Comparison of ENCODE assay signal across 15 cellular contexts in genomic region chr4:41384992-41385391, GRCh38.
A peak's percentile ranks its signal among the peaks of the same experiment; 100 is the strongest.
DNase-seq lines count a peak whose midpoint lies in the region; ATAC-seq and TF ChIP-seq lines count a peak whose summit lies in the region.
"Had no signal": no experiment of that assay in that cellular context is flagged by ENCODE, and none has a peak within 500 bp of the region (broad histone marks: within the 10 kb centered on the region; RNA-seq: fewer than 3 reads in every experiment).

No MANE protein-coding gene starts in this region.

- intact Hi-C loops in lower lobe of right lung (cut with DNase I): no loop called here
- intact Hi-C loops in transverse colon (cut with DNase I; ENCODE audit: low total_unique reads): no loop called here

- H3K27me3 ChIP-seq in lower lobe of right lung (ENCODE audit: low read depth) (no peaks in the 10 kb centered on the region), transverse colon (no peaks in the 10 kb centered on the region), GM23338 (ENCODE audit: insufficient read depth) (no peaks in the 10 kb centered on the region)

- DNase-seq in NCI-H2171 treated with DMSO at 0.1 percent for 48 hours (lab: John Stamatoyannopoulos, UW): peak; percentile 17
- DNase-seq in NCI-H2171 (lab: John Stamatoyannopoulos, UW): no peak
- DNase-seq in endothelial cell (ENCODE audit: low spot score): peak; percentile 35
- DNase-seq in lower lobe of right lung: peak; percentile 83
- peak; percentile 77 for DNase-seq in transverse colon
- no peak for DNase-seq in GM23338 (ENCODE audit: low spot score)
- DNase-seq in stimulated activated CD4-positive, alpha-beta T cell treated with anti-CD3 and anti-CD28 coated beads, Interleukin-12 subunit alpha, Interleukin-12 subunit beta, amount 100 ng/mL, for 4 hours: no peak
- no peak for DNase-seq in HPDE6-E6E7 (ENCODE audit: extremely low spot score)
- DNase-seq: activated CD8-positive, alpha-beta memory T cell treated with anti-CD3 and anti-CD28 coated beads, Interleukin-2, amount 10 ng/mL, durations not matched to agents 7 days and 5 days; activated naive CD4-positive, alpha-beta T cell treated with anti-CD3 and anti-CD28 coated beads, Interleukin-2, amount 50 U/mL, for 16 hours; cortex of kidney; H9; mammary epithelial cell had no signal

- H3K27me3 Mint-ChIP-seq in endothelial cell (ENCODE audit: unreplicated experiment) (peaks cover 8% of the 10 kb centered on the region), GM23338 (ENCODE audit: insufficient read depth, low read depth, poor library complexity) (peaks cover 1% of the 10 kb centered on the region)
- H3K27me3 Mint-ChIP-seq: activated CD8-positive, alpha-beta memory T cell treated with anti-CD3 and anti-CD28 coated beads, Interleukin-2, amount 10 ng/mL, durations not matched to agents 7 days and 5 days had no signal

- no peak overlapping the region for H3K4me2 ChIP-seq in GM23338

- TF ChIP-seq CTCF in endothelial cell (IDR thresholded peaks at IDR 0.05; ENCODE audit: unreplicated experiment) (no peak), lower lobe of right lung (IDR thresholded peaks at IDR 0.05) (no peak), transverse colon (IDR thresholded peaks at IDR 0.05) (no peak), GM23338 (conservative IDR thresholded peaks at IDR 0.05; ENCODE audit: low read depth in 2 of 2) (no peak)

- H4K20me1 ChIP-seq in GM23338 (replicated peaks; ENCODE audit: insufficient read depth): no peaks in the 10 kb centered on the region

- no peak overlapping the region for H3K27ac ChIP-seq in lower lobe of right lung
- H3K27ac ChIP-seq in transverse colon: no peak overlapping the region
- no peak overlapping the region for H3K27ac ChIP-seq in GM23338 (ENCODE audit: low read depth)
- H3K27ac ChIP-seq: thoracic aorta had no signal

- ATAC-seq in lower lobe of right lung: peak in 1 of 2 donors; percentile 56
- ATAC-seq in GM23338: no peak
- ATAC-seq: activated CD8-positive, alpha-beta memory T cell treated with anti-CD3 and anti-CD28 coated beads, Interleukin-2, amount 10 ng/mL, durations not matched to agents 7 days and 5 days; GM12878 had no signal

- H3K4me3 ChIP-seq in lower lobe of right lung: no peak overlapping the region
- no peak overlapping the region for H3K4me3 ChIP-seq in transverse colon
- H3K4me3 ChIP-seq in GM23338: no peak overlapping the region
- H3K4me3 ChIP-seq: GM12878, thoracic aorta had no signal

- in situ Hi-C loops in transverse colon (cut with MboI; ENCODE audit: low pct_ligation_motif_present in 1 of 4, low pct_unique_long_range_greater_than_20kb in 1 of 4, low sequenced_read_pairs in 3 of 4): no loop called here

- H3K9me2 ChIP-seq in GM23338 (ENCODE audit: insufficient read depth): peaks cover 11% of the 10 kb centered on the region; the same call in 1 of the 2 replicates

- H3K4me3 Mint-ChIP-seq in endothelial cell (ENCODE audit: unreplicated experiment) (no peak overlapping the region), GM23338 (no peak overlapping the region)
- H3K4me3 Mint-ChIP-seq: activated CD8-positive, alpha-beta memory T cell treated with anti-CD3 and anti-CD28 coated beads, Interleukin-2, amount 10 ng/mL, durations not matched to agents 7 days and 5 days; H9 had no signal

- 40 to 55% methylated on average over 1 of the region's 1 CpG for WGBS in transverse colon (ENCODE audit: low coverage in 1 of 2), 2 donors

- no peaks in the 10 kb centered on the region for H3F3A ChIP-seq in GM23338 (replicated peaks; ENCODE audit: low read depth)

- no peak for TF ChIP-seq EP300 in transverse colon (IDR thresholded peaks at IDR 0.05; ENCODE audit: low read depth)

- H3K36me3 Mint-ChIP-seq in endothelial cell (ENCODE audit: low read depth, unreplicated experiment) (peaks cover 33% of the 10 kb centered on the region), GM23338 (ENCODE audit: low read depth) (no peaks in the 10 kb centered on the region)
- H3K36me3 Mint-ChIP-seq: activated CD8-positive, alpha-beta memory T cell treated with anti-CD3 and anti-CD28 coated beads, Interleukin-2, amount 10 ng/mL, durations not matched to agents 7 days and 5 days had no signal

- H2AFZ ChIP-seq in GM23338: no peak overlapping the region

- H3K4me1 Mint-ChIP-seq in endothelial cell (ENCODE audit: unreplicated experiment) (peaks cover 39% of the 10 kb centered on the region), GM23338 (peaks cover 4% of the 10 kb centered on the region; the same call in 1 of the 3 replicates)
- H3K4me1 Mint-ChIP-seq: activated CD8-positive, alpha-beta memory T cell treated with anti-CD3 and anti-CD28 coated beads, Interleukin-2, amount 10 ng/mL, durations not matched to agents 7 days and 5 days had no signal

- H3K79me2 ChIP-seq in GM23338 (replicated peaks; ENCODE audit: insufficient read depth): no peaks in the 10 kb centered on the region

- no peaks in the 10 kb centered on the region for H3K9me3 Mint-ChIP-seq in endothelial cell (ENCODE audit: unreplicated experiment)
- H3K9me3 Mint-ChIP-seq in GM23338: no peaks in the 10 kb centered on the region
- H3K9me3 Mint-ChIP-seq: H9 had no signal

- peak overlapping the region; percentile 97 for H3K27ac Mint-ChIP-seq in endothelial cell (ENCODE audit: unreplicated experiment)
- H3K27ac Mint-ChIP-seq in GM23338: no peak overlapping the region
- H3K27ac Mint-ChIP-seq: activated CD8-positive, alpha-beta memory T cell treated with anti-CD3 and anti-CD28 coated beads, Interleukin-2, amount 10 ng/mL, durations not matched to agents 7 days and 5 days; H9 had no signal

- no peaks in the 10 kb centered on the region for H3K36me3 ChIP-seq in lower lobe of right lung
- no peaks in the 10 kb centered on the region for H3K36me3 ChIP-seq in transverse colon
- no peaks in the 10 kb centered on the region for H3K36me3 ChIP-seq in GM23338 (ENCODE audit: insufficient read depth)
- H3K36me3 ChIP-seq: thoracic aorta had no signal

- H3K4me1 ChIP-seq in lower lobe of right lung (peaks cover 37% of the 10 kb centered on the region), transverse colon (peaks cover 0 to 6% (median 2%) of the 10 kb centered on the region in 4 donors), GM23338 (ENCODE audit: insufficient read depth) (no peaks in the 10 kb centered on the region)

- no peak for TF ChIP-seq POLR2A in transverse colon (IDR thresholded peaks at IDR 0.05)

- H3K9me3 ChIP-seq in lower lobe of right lung (no peaks in the 10 kb centered on the region), transverse colon (no peaks in the 10 kb centered on the region)
- H3K9me3 ChIP-seq: thoracic aorta had no signal

TF ChIP-seq in GM23338, 12 proteins besides CTCF, POLR2A, EP300 and RAD21:
- TF ChIP-seq JUNB (IDR thresholded peaks at IDR 0.05; ENCODE audit: unreplicated experiment) (no peak), ZNF462 (CRISPR knock-in tag; IDR thresholded peaks at IDR 0.05) (no peak)

Comparison
In these comparisons a context has a peak if more than half of its experiments do, and no peak if none do; other contexts are left out.
1. DNase-seq: peak in NCI-H2171 treated with DMSO at 0.1 percent for 48 hours (single experiment), endothelial cell (single experiment), lower lobe of right lung (single experiment) and transverse colon (single experiment); none in NCI-H2171 (single experiment), GM23338 (single experiment), stimulated activated CD4-positive, alpha-beta T cell treated with anti-CD3 and anti-CD28 coated beads, Interleukin-12 subunit alpha, Interleukin-12 subunit beta, amount 100 ng/mL, for 4 hours (single experiment) and HPDE6-E6E7 (single experiment).